ENCODE assay signal across 18 cellular contexts in the genomic region with DNA sequence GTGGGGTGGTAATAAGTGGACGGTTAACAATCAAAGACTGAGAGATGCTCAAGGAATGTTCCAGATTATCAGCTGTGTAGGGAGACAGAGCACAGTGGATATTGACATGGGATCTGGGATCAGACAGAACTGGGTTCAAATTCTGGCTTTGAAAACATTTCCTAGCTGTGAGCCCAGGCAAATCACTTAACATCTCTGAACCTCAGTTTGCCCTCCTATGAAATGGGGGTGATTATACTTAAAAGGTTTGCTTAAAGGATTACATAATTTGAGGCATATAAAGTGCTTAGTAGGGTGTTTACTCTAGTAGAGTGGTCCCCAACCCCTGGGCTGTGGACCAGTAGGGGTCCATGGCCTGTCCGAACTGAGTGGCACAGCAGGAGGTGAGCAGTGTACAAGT.
"Had no signal": no experiment of that assay in that cellular context is flagged by ENCODE, and none has a peak within 500 bp of the region (broad histone marks: within the 10 kb centered on the region; RNA-seq: fewer than 3 reads in every experiment).

No MANE protein-coding gene starts in this region.

- H3K27me3 ChIP-seq: right atrium auricular region, suprapubic skin had no signal

- H3K36me3 Mint-ChIP-seq: memory B cell had no signal

- H3K4me1 ChIP-seq: right atrium auricular region had no signal

- H3K4me1 Mint-ChIP-seq: memory B cell had no signal

- H3K27ac ChIP-seq: epithelial cell of prostate, right atrium auricular region, skin epidermis, suprapubic skin had no signal

- H3K4me3 Mint-ChIP-seq: memory B cell, nephron had no signal

- FAIRE-seq: astrocyte had no signal

- H3K4me3 ChIP-seq: right atrium auricular region, skin epidermis, suprapubic skin had no signal

- H3K27ac Mint-ChIP-seq: memory B cell, nephron, progenitor cell of endocrine pancreas had no signal

- H3K9me3 Mint-ChIP-seq: memory B cell had no signal

- DNase-seq: activated CD4-positive, CD25-positive, alpha-beta regulatory T cell treated with anti-CD3 and anti-CD28 coated beads, Interleukin-2, amount 50 U/mL, for 72 hours; activated gamma-delta T cell treated with Interleukin-2 at 50 U/mL for 16 hours; dermis blood vessel endothelial cell; foreskin melanocyte; head of caudate nucleus; kidney glomerular epithelial cell; left ventricle myocardium superior; occipital lobe; SW 1271; trophoblast cell had no signal

- ATAC-seq: left ventricle myocardium superior had no signal

- H3K9me3 ChIP-seq: right atrium auricular region, suprapubic skin had no signal

- H3K36me3 ChIP-seq: right atrium auricular region, suprapubic skin had no signal
